In the genomic region with DNA sequence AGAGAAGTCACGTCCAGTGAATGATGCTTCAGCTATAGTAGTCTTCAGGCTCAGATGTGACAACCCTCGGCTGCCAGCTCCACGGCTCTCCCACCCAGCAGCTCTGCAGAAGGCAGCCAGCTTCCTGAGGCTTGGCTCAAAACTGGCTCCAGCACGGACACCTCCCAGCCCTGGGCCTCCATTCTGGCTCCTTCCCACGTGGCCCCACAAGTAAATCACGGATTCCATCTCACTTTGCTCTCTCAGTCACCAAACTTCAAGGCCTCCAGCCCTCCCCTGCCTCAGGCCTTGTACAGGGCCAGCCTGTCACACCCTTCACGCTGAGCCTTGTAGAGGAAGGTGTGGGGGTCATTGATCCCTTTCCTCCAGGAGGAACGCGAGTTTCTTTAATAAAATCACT, we compare ENCODE assay signal across 2 cellular contexts.
A peak's percentile ranks its signal among the peaks of the same experiment; 100 is the strongest.
TF ChIP-seq lines count a peak whose summit lies in the region.

No MANE protein-coding gene starts in this region.

TF ChIP-seq in HEK293, 187 proteins besides CTCF, POLR2A, EP300 and RAD21:
- TF ChIP-seq ZNF600 (tag by site-specific recombination; IDR thresholded peaks at IDR 0.05), result 0 out of 2 replicates have a peak, but pooled peaks have one; percentile 31
- TF ChIP-seq, protein P1, sequence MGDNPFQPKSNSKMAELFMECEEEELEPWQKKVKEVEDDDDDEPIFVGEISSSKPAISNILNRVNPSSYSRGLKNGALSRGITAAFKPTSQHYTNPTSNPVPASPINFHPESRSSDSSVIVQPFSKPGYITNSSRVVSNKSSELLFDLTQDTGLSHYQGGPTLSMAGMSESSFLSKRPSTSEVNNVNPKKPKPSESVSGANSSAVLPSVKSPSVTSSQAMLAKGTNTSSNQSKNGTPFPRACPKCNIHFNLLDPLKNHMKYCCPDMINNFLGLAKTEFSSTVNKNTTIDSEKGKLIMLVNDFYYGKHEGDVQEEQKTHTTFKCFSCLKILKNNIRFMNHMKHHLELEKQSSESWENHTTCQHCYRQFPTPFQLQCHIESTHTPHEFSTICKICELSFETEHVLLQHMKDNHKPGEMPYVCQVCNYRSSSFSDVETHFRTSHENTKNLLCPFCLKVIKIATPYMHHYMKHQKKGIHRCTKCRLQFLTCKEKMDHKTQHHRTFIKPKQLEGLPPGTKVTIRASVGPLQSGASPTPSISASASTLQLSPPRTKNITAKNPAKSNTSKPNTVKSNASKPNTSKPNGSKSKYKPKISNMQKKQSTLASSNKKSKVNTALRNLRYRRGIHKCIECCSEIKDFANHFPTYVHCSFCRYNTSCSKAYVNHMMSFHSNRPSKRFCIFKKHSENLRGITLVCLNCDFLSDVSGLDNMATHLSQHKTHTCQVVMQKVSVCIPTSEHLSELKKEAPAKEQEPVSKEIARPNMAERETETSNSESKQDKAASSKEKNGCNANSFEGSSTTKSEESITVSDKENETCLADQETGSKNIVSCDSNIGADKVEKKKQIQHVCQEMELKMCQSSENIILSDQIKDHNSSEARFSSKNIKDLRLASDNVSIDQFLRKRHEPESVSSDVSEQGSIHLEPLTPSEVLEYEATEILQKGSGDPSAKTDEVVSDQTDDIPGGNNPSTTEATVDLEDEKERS (tag by site-specific recombination; IDR thresholded peaks at IDR 0.05), result no peak

TF ChIP-seq in IMR-90, 13 proteins besides CTCF, POLR2A, EP300 and RAD21:
- no peak for TF ChIP-seq FOS (IDR thresholded peaks at IDR 0.05; ENCODE audit: low read depth, low read length)
